Comparison of ENCODE assay signal across 8 cellular contexts in the genomic region with DNA sequence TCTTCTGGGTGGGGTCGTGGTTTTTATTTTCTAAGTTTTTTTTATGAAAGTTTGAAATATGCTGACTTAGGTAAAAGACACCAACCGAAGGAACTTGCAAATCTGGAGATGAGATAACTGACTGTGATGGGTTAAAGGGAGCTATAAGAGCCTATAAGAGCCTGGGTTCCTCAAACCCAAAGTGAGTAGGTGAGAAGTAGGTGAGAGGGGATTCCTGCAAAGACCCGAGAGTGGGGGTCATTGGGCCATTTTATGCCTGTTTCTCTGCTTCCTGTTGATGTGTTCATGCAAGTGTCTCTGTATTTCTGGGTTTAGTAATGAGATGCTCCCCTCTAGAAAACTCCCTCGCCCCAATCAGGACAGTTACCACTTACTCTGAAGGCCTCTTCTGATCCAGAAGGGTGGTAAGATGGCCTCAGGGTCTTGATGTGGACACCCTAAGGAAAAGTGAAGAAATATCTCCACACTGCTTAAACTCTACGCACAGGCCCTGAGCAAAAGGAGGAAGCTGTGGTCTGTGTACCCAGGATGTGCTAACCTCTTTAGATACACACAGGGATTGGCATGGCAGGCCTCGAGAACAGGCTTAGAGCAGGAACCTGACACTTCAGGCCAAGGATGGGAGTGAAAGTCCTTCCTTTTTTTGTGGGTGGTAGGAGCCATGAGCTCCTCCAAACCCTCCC. TPM values are rescaled to one million over a fixed set of nuclear protein-coding genes. Genes with fewer than 3 reads are reported as not detected.
DNase-seq lines count a peak whose midpoint lies in the region; ATAC-seq lines count a peak whose summit lies in the region.

No MANE protein-coding gene starts in this region.

- no peaks in the 10 kb centered on the region for H3K9me3 ChIP-seq in subcutaneous abdominal adipose tissue (ENCODE audit: control insufficient read depth in 5 of 5, low read length in 5 of 5)

- peaks cover 1 to 77% (median 63%) of the 10 kb centered on the region in 5 donors for H3K4me1 ChIP-seq in subcutaneous abdominal adipose tissue (ENCODE audit: control insufficient read depth in 5 of 5, insufficient read depth in 5 of 5, low read length in 5 of 5)

- peak overlapping the region; percentile 90 for H3K27ac ChIP-seq in subcutaneous abdominal adipose tissue (ENCODE audit: low read depth, low read length)

- peak overlapping the region; percentile 17 to 94 (median 68) for H3K9ac ChIP-seq in subcutaneous abdominal adipose tissue (ENCODE audit: low read length in 5 of 5)

- DNase-seq in activated gamma-delta T cell treated with Interleukin-2 at 50 U/mL for 16 hours = peak; percentile 33
- no peak for DNase-seq in activated gamma-delta T cell (lab: John Stamatoyannopoulos, UW)
- DNase-seq in activated naive CD8-positive, alpha-beta T cell treated with anti-CD3 and anti-CD28 coated beads, Interleukin-2, amount 10 ng/mL, durations not matched to agents 7 days and 5 days = no peak
- peak; percentile 69 for DNase-seq in iris pigment epithelial cell (ENCODE audit: low read depth)
- no peak for DNase-seq in NCI-H748 treated with DMSO at 0.1 percent for 48 hours (lab: John Stamatoyannopoulos, UW)
- no peak for DNase-seq in A172 (ENCODE audit: low spot score)

- peaks cover 0 to 14% (median 10%) of the 10 kb centered on the region in 5 donors for H3K27me3 ChIP-seq in subcutaneous abdominal adipose tissue (ENCODE audit: control insufficient read depth in 5 of 5, insufficient read depth in 4 of 5, low read length in 5 of 5)

- POLR2A ChIA-PET in activated naive CD8-positive, alpha-beta T cell treated with anti-CD3 and anti-CD28 coated beads, Interleukin-2, amount 10 ng/mL, durations not matched to agents 7 days and 5 days (lab: Charles Lee) = interaction anchor here (0.6 to 2.2 kb wide), 13 partner anchors 9 to 222 kb away, joined by 3 to 19 read pairs (median 7); no protein-coding TSS in a partner anchor

- H3K27ac Mint-ChIP-seq in IgD-negative memory B cell = peak overlapping the region; percentile 91 to 96 (median 95)
- peak overlapping the region; percentile 91 for H3K27ac Mint-ChIP-seq in activated naive CD8-positive, alpha-beta T cell treated with anti-CD3 and anti-CD28 coated beads, Interleukin-2, amount 10 ng/mL, durations not matched to agents 7 days and 5 days

- peaks cover 4% of the 10 kb centered on the region for H3K27me3 Mint-ChIP-seq in IgD-negative memory B cell
- H3K27me3 Mint-ChIP-seq in activated naive CD8-positive, alpha-beta T cell treated with anti-CD3 and anti-CD28 coated beads, Interleukin-2, amount 10 ng/mL, durations not matched to agents 7 days and 5 days = peaks cover 15% of the 10 kb centered on the region

- H3K36me3 ChIP-seq in subcutaneous abdominal adipose tissue (ENCODE audit: control insufficient read depth in 5 of 5, insufficient read depth in 5 of 5, low read length in 5 of 5) = peaks cover 0 to 8% (median 0%) of the 10 kb centered on the region in 5 donors

- peak overlapping the region; percentile 94 to 100 (median 98) for H3K4me3 Mint-ChIP-seq in IgD-negative memory B cell
- H3K4me3 Mint-ChIP-seq in activated naive CD8-positive, alpha-beta T cell treated with anti-CD3 and anti-CD28 coated beads, Interleukin-2, amount 10 ng/mL, durations not matched to agents 7 days and 5 days = peak overlapping the region; percentile 92

- peaks cover 8% of the 10 kb centered on the region for H3K36me3 Mint-ChIP-seq in IgD-negative memory B cell
- H3K36me3 Mint-ChIP-seq in activated naive CD8-positive, alpha-beta T cell treated with anti-CD3 and anti-CD28 coated beads, Interleukin-2, amount 10 ng/mL, durations not matched to agents 7 days and 5 days = peaks cover 30% of the 10 kb centered on the region

- H3K9me3 Mint-ChIP-seq in IgD-negative memory B cell = peaks cover 0 to 4% (median 0%) of the 10 kb centered on the region in 3 donors
- no peaks in the 10 kb centered on the region for H3K9me3 Mint-ChIP-seq in activated naive CD8-positive, alpha-beta T cell treated with anti-CD3 and anti-CD28 coated beads, Interleukin-2, amount 10 ng/mL, durations not matched to agents 7 days and 5 days

- peak; percentile 48 for ATAC-seq in activated naive CD8-positive, alpha-beta T cell treated with anti-CD3 and anti-CD28 coated beads, Interleukin-2, amount 10 ng/mL, durations not matched to agents 7 days and 5 days (ENCODE audit: low read depth)

- peak overlapping the region; percentile 78 to 88 (median 82) for H3K4me3 ChIP-seq in subcutaneous abdominal adipose tissue (ENCODE audit: low read depth in 1 of 5, low read length in 5 of 5)

- peaks cover 36 to 48% (median 46%) of the 10 kb centered on the region in 3 donors for H3K4me1 Mint-ChIP-seq in IgD-negative memory B cell
- peaks cover 48% of the 10 kb centered on the region for H3K4me1 Mint-ChIP-seq in activated naive CD8-positive, alpha-beta T cell treated with anti-CD3 and anti-CD28 coated beads, Interleukin-2, amount 10 ng/mL, durations not matched to agents 7 days and 5 days

RNA-seq across cellular contexts. Expression of gene FLI1, which starts 1.8 kb away (rescaled TPM):
- 113 TPM for polyA plus RNA-seq in IgD-negative memory B cell
- total RNA-seq in activated naive CD8-positive, alpha-beta T cell treated with anti-CD3 and anti-CD28 coated beads, Interleukin-2, amount 10 ng/mL, durations not matched to agents 7 days and 5 days = 10 to 100 TPM; 83.4 to 86.5 TPM
- 3.6 and 6.1 TPM in 2 replicates for total RNA-seq in A172 (2014; rRNA removed; shearing (Covaris generic))

Comparison
In these comparisons a context has a peak if more than half of its experiments do, and no peak if none do; other contexts are left out.
1. DNase-seq: peak in activated gamma-delta T cell treated with Interleukin-2 at 50 U/mL for 16 hours (single experiment) and iris pigment epithelial cell (single experiment); none in activated gamma-delta T cell (single experiment), activated naive CD8-positive, alpha-beta T cell treated with anti-CD3 and anti-CD28 coated beads, Interleukin-2, amount 10 ng/mL, durations not matched to agents 7 days and 5 days (single experiment), NCI-H748 treated with DMSO at 0.1 percent for 48 hours (single experiment) and A172 (single experiment).
2. RNA of gene FLI1, which starts 1.8 kb away (total RNA-seq): 83.4 to 86.5 TPM in activated naive CD8-positive, alpha-beta T cell treated with anti-CD3 and anti-CD28 coated beads, Interleukin-2, amount 10 ng/mL, durations not matched to agents 7 days and 5 days; 3.6 to 6.1 TPM in A172; every median in the first group is over 10 times any median in the second.